ENCODE assay signal across 27 cellular contexts in genomic region chr10:129868470-129869035, GRCh38.
"Had no signal": no experiment of that assay in that cellular context is flagged by ENCODE, and none has a peak within 500 bp of the region (broad histone marks: within the 10 kb centered on the region; RNA-seq: fewer than 3 reads in every experiment).

No MANE protein-coding gene starts in this region.

- H3K9me3 ChIP-seq: breast epithelium, esophagus muscularis mucosa, neutrophil, right lobe of liver, thoracic aorta had no signal

- H3K9me3 Mint-ChIP-seq: activated B cell treated with CpG ODN at 0.5 μM for 24 hours; activated naive CD4-positive, alpha-beta T cell treated with anti-CD3 and anti-CD28 coated beads, Interleukin-2, amount 50 U/mL, for 24 hours; activated T-helper 2 cell treated with anti-CD3 and anti-CD28 coated beads, Interferon-gamma antibody, Interleukin-2, Interleukin-4, amounts not matched to agents 10 μg/mL and 5 μg/mL and 100 μg/mL, durations not matched to agents 14 hours and 24 hours and 36 hours; dendritic cell treated with granulocyte-macrophage colony-stimulating factor and Interleukin-4, amounts not matched to agents 40 ng/mL and 50 ng/mL, for 4 days; immature natural killer cell; naive thymus-derived CD4-positive, alpha-beta T cell had no signal

- H3K27ac Mint-ChIP-seq: activated B cell treated with CpG ODN at 0.5 μM for 24 hours; activated CD4-positive, alpha-beta T cell treated with anti-CD3 and anti-CD28 coated beads for 36 hours; activated CD8-positive, alpha-beta memory T cell treated with anti-CD3 and anti-CD28 coated beads, Interleukin-2, amount 10 ng/mL, durations not matched to agents 7 days and 5 days; activated CD8-positive, alpha-beta T cell treated with anti-CD3 and anti-CD28 coated beads, Interleukin-2, amount 10 ng/mL, durations not matched to agents 7 days and 5 days; activated naive CD4-positive, alpha-beta T cell treated with anti-CD3 and anti-CD28 coated beads, Interleukin-2, amount 50 U/mL, for 24 hours; activated T-helper 2 cell treated with anti-CD3 and anti-CD28 coated beads, Interferon-gamma antibody, Interleukin-2, Interleukin-4, amounts not matched to agents 10 μg/mL and 5 μg/mL and 100 μg/mL, durations not matched to agents 14 hours and 24 hours and 36 hours; dendritic cell treated with granulocyte-macrophage colony-stimulating factor and Interleukin-4, amounts not matched to agents 40 ng/mL and 50 ng/mL, for 4 days; immature natural killer cell; naive thymus-derived CD4-positive, alpha-beta T cell; T-helper 17 cell had no signal

- DNase-seq: activated B cell treated with CpG ODN at 0.5 μM for 24 hours; activated CD4-positive, alpha-beta T cell treated with anti-CD3 and anti-CD28 coated beads for 36 hours; activated CD8-positive, alpha-beta memory T cell treated with anti-CD3 and anti-CD28 coated beads, Interleukin-2, amount 10 ng/mL, durations not matched to agents 7 days and 5 days; activated CD8-positive, alpha-beta T cell treated with anti-CD3 and anti-CD28 coated beads, Interleukin-2, amount 10 ng/mL, durations not matched to agents 7 days and 5 days; activated T-cell treated with anti-CD3 and anti-CD28 coated beads, Interleukin-2, amount 50 U/mL, for 48 hours; central memory CD4-positive, alpha-beta T cell; foreskin keratinocyte; immature natural killer cell; kidney; left colon; midbrain; naive thymus-derived CD4-positive, alpha-beta T cell; right lobe of liver; stimulated activated CD4-positive, alpha-beta T cell treated with anti-CD3 and anti-CD28 coated beads, Interleukin-12 subunit alpha, Interleukin-12 subunit beta, amount 100 ng/mL, for 4 hours; stimulated activated CD4-positive, alpha-beta T cell treated with anti-CD3 and anti-CD28 coated beads, Interleukin-4, amount 100 ng/mL, for 1 hour; stimulated activated naive CD8-positive, alpha-beta T cell treated with anti-CD3 and anti-CD28 coated beads, Interleukin-15, Interleukin-2, amounts not matched to agents 100 U/mL and 50 U/mL, for 24 hours; T-helper 17 cell; T1000; trophoblast cell had no signal

- H3K4me3 Mint-ChIP-seq: activated B cell treated with CpG ODN at 0.5 μM for 24 hours; activated CD4-positive, alpha-beta T cell treated with anti-CD3 and anti-CD28 coated beads for 36 hours; activated CD8-positive, alpha-beta memory T cell treated with anti-CD3 and anti-CD28 coated beads, Interleukin-2, amount 10 ng/mL, durations not matched to agents 7 days and 5 days; activated CD8-positive, alpha-beta T cell treated with anti-CD3 and anti-CD28 coated beads, Interleukin-2, amount 10 ng/mL, durations not matched to agents 7 days and 5 days; activated naive CD4-positive, alpha-beta T cell treated with anti-CD3 and anti-CD28 coated beads, Interleukin-2, amount 50 U/mL, for 24 hours; dendritic cell treated with granulocyte-macrophage colony-stimulating factor and Interleukin-4, amounts not matched to agents 40 ng/mL and 50 ng/mL, for 4 days; immature natural killer cell; naive thymus-derived CD4-positive, alpha-beta T cell; T-helper 17 cell had no signal

- H3K4me3 ChIP-seq: breast epithelium, esophagus muscularis mucosa, right lobe of liver, skin epidermis, thoracic aorta had no signal

- H3K27ac ChIP-seq: breast epithelium, esophagus muscularis mucosa, foreskin keratinocyte, neutrophil, right lobe of liver, skin epidermis, thoracic aorta had no signal

- H3K27me3 ChIP-seq: breast epithelium, esophagus muscularis mucosa, foreskin keratinocyte, neutrophil, right lobe of liver had no signal

- H3K36me3 ChIP-seq: breast epithelium, neutrophil, right lobe of liver, thoracic aorta had no signal

- H3K4me1 Mint-ChIP-seq: activated B cell treated with CpG ODN at 0.5 μM for 24 hours; activated CD8-positive, alpha-beta memory T cell treated with anti-CD3 and anti-CD28 coated beads, Interleukin-2, amount 10 ng/mL, durations not matched to agents 7 days and 5 days; T-helper 17 cell had no signal

- ATAC-seq: activated CD4-positive, alpha-beta T cell treated with anti-CD3 and anti-CD28 coated beads for 36 hours; activated CD8-positive, alpha-beta memory T cell treated with anti-CD3 and anti-CD28 coated beads, Interleukin-2, amount 10 ng/mL, durations not matched to agents 7 days and 5 days; activated CD8-positive, alpha-beta T cell treated with anti-CD3 and anti-CD28 coated beads, Interleukin-2, amount 10 ng/mL, durations not matched to agents 7 days and 5 days; foreskin keratinocyte; left colon; naive thymus-derived CD4-positive, alpha-beta T cell; right lobe of liver; stimulated activated naive CD8-positive, alpha-beta T cell treated with anti-CD3 and anti-CD28 coated beads, Interleukin-15, Interleukin-2, amounts not matched to agents 100 U/mL and 50 U/mL, for 24 hours; T-helper 17 cell had no signal

- H3K4me1 ChIP-seq: breast epithelium, foreskin keratinocyte, right lobe of liver had no signal

- H3K36me3 Mint-ChIP-seq: activated CD8-positive, alpha-beta memory T cell treated with anti-CD3 and anti-CD28 coated beads, Interleukin-2, amount 10 ng/mL, durations not matched to agents 7 days and 5 days; activated naive CD4-positive, alpha-beta T cell treated with anti-CD3 and anti-CD28 coated beads, Interleukin-2, amount 50 U/mL, for 24 hours; immature natural killer cell; naive thymus-derived CD4-positive, alpha-beta T cell had no signal

- H3K27me3 Mint-ChIP-seq: activated CD4-positive, alpha-beta T cell treated with anti-CD3 and anti-CD28 coated beads for 36 hours; activated CD8-positive, alpha-beta memory T cell treated with anti-CD3 and anti-CD28 coated beads, Interleukin-2, amount 10 ng/mL, durations not matched to agents 7 days and 5 days; activated naive CD4-positive, alpha-beta T cell treated with anti-CD3 and anti-CD28 coated beads, Interleukin-2, amount 50 U/mL, for 24 hours; dendritic cell treated with granulocyte-macrophage colony-stimulating factor and Interleukin-4, amounts not matched to agents 40 ng/mL and 50 ng/mL, for 4 days had no signal
